ENCODE assay signal across 23 cellular contexts in the genomic region with DNA sequence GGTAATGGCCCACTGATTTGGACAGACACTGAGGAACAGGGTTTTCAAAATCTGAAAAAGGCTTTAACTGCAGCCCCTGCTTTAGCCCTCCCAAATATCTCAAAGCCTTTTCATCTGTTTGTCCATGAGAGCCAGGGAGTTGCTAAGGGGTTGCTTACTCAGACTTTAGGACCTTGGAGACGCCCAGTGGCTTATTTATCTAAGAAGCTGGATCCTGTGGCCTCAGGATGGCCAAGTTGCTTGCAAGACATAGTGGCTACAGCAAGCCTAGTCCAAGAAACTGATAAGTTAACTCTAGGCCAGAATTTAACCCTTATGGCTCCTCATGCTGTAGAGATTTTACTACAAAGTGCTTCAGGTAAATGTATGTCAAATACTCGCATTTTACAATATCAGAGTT.
"Had no signal": no experiment of that assay in that cellular context is flagged by ENCODE, and none has a peak within 500 bp of the region (broad histone marks: within the 10 kb centered on the region; RNA-seq: fewer than 3 reads in every experiment).

No MANE protein-coding gene starts in this region.

- DNase-seq: activated CD4-positive, alpha-beta T cell treated with anti-CD3 and anti-CD28 coated beads, Interleukin-2, amount 50 U/mL, for 4 hours; activated CD8-positive, alpha-beta memory T cell treated with anti-CD3 and anti-CD28 coated beads for 24 hours; activated CD8-positive, alpha-beta memory T cell treated with anti-CD3 and anti-CD28 coated beads, Interleukin-2, amount 50 U/mL, for 4 hours; activated T-cell treated with anti-CD3 and anti-CD28 coated beads, Interleukin-2, amount 50 U/mL, for 24 hours; adrenal gland; effector CD4-positive, alpha-beta T cell; erythroblast; gastrocnemius medialis; hippocampal formation; mucosa of descending colon; naive B cell; nucleus accumbens; right lobe of liver; small intestine; stimulated activated CD4-positive, alpha-beta T cell treated with anti-CD3 and anti-CD28 coated beads, Interleukin-2, amount 100 ng/mL, for 24 hours; stomach; T1000; trophoblast cell; uterus had no signal

- H3K9me3 ChIP-seq: adrenal gland, breast epithelium, gastrocnemius medialis, mucosa of descending colon, right lobe of liver, stomach, uterus had no signal

- H3K27me3 ChIP-seq: adrenal gland, breast epithelium, gastrocnemius medialis, right lobe of liver, stomach, uterus had no signal

- H3K27ac ChIP-seq: adrenal gland, breast epithelium, gastrocnemius medialis, right lobe of liver, stomach, uterus had no signal

- ATAC-seq: activated T-helper 17 cell treated with anti-CD3 and anti-CD28 coated beads, Interleukin-2, amount 50 U/mL, for 72 hours; gastrocnemius medialis; mucosa of descending colon; right lobe of liver; stimulated activated memory B cell treated with anti-CD40 and anti-IgM and Interleukin-4, amounts not matched to agents 10 μg/mL and 1 μg/mL and 100 μg/mL, for 72 hours; WTC11 had no signal

- H3K4me1 ChIP-seq: adrenal gland, breast epithelium, gastrocnemius medialis, right lobe of liver, stomach, uterus had no signal

- H3K4me3 ChIP-seq: adrenal gland, breast epithelium, gastrocnemius medialis, mucosa of descending colon, right lobe of liver, stomach, uterus had no signal

- H3K36me3 ChIP-seq: adrenal gland, breast epithelium, gastrocnemius medialis, right lobe of liver, stomach, uterus had no signal
